27 cellular contexts compared by ENCODE assay signal in genomic region chr6:35083507-35083906, GRCh38. TPM values are rescaled to one million over a fixed set of nuclear protein-coding genes. Genes with fewer than 3 reads are reported as not detected.
DNase-seq lines count a peak whose midpoint lies in the region; ATAC-seq and TF ChIP-seq lines count a peak whose summit lies in the region.
"Had no signal": no experiment of that assay in that cellular context is flagged by ENCODE, and none has a peak within 500 bp of the region (broad histone marks: within the 10 kb centered on the region; RNA-seq: fewer than 3 reads in every experiment).

No MANE protein-coding gene starts in this region.

- H3K27me3 ChIP-seq in dorsolateral prefrontal cortex (no peaks in the 10 kb centered on the region), transverse colon (no peaks in the 10 kb centered on the region)
- H3K27me3 ChIP-seq: BE2C, brain microvascular endothelial cell, colonic mucosa, left lung, upper lobe of left lung had no signal

- no peak overlapping the region for H3K27ac Mint-ChIP-seq in natural killer cell
- H3K27ac Mint-ChIP-seq in activated CD8-positive, alpha-beta T cell treated with anti-CD3 and anti-CD28 coated beads, Interleukin-2, amount 10 ng/mL, durations not matched to agents 7 days and 5 days = no peak overlapping the region
- H3K27ac Mint-ChIP-seq: endodermal cell had no signal

- 72% methylated on average over 7 of the region's 9 CpGs; no CpG with 5 or more reads in 1 of the 2 donors for WGBS in transverse colon (ENCODE audit: low coverage in 1 of 2), 2 donors

- H3K27me3 Mint-ChIP-seq in natural killer cell (ENCODE audit: low read depth in 2 of 2) = no peaks in the 10 kb centered on the region
- H3K27me3 Mint-ChIP-seq in activated CD8-positive, alpha-beta T cell treated with anti-CD3 and anti-CD28 coated beads, Interleukin-2, amount 10 ng/mL, durations not matched to agents 7 days and 5 days (ENCODE audit: low read depth) = no peaks in the 10 kb centered on the region

- POLR2A ChIA-PET in activated CD8-positive, alpha-beta T cell treated with anti-CD3 and anti-CD28 coated beads, Interleukin-2, amount 10 ng/mL, durations not matched to agents 7 days and 5 days (lab: Charles Lee) = no interaction called here

- H3K9me3 ChIP-seq in transverse colon = no peaks in the 10 kb centered on the region
- H3K9me3 ChIP-seq: A549, BE2C, colonic mucosa, left lung, psoas muscle, upper lobe of left lung had no signal

- H3K4me3 ChIP-seq in dorsolateral prefrontal cortex = no peak overlapping the region
- H3K4me3 ChIP-seq in transverse colon = no peak overlapping the region
- H3K4me3 ChIP-seq: A549, colonic mucosa, left lung, psoas muscle, upper lobe of left lung had no signal

- TF ChIP-seq POLR2A in transverse colon (IDR thresholded peaks at IDR 0.05) = no peak

- no peak for TF ChIP-seq EP300 in transverse colon (IDR thresholded peaks at IDR 0.05; ENCODE audit: low read depth)

- H3K4me1 ChIP-seq in transverse colon = peaks cover 0 to 5% (median 0%) of the 10 kb centered on the region in 4 donors
- H3K4me1 ChIP-seq: A549, BE2C, colonic mucosa, psoas muscle had no signal

- ATAC-seq in natural killer cell = no peak
- no peak for ATAC-seq in activated CD8-positive, alpha-beta T cell treated with anti-CD3 and anti-CD28 coated beads, Interleukin-2, amount 10 ng/mL, durations not matched to agents 7 days and 5 days
- ATAC-seq: A549; left lung; psoas muscle; stimulated activated naive CD8-positive, alpha-beta T cell treated with anti-CD3 and anti-CD28 coated beads, Interleukin-15, Interleukin-2, amounts not matched to agents 100 U/mL and 50 U/mL, for 24 hours had no signal

- TF ChIP-seq CTCF in dorsolateral prefrontal cortex (IDR thresholded peaks at IDR 0.05 in 54 of 56, conservative IDR thresholded peaks at IDR 0.05 in 2 of 56; ENCODE audit: low read depth in 1 of 56, partially characterized antibody in 56 of 56) = no peak
- TF ChIP-seq CTCF in natural killer cell (IDR thresholded peaks at IDR 0.05) = no peak
- TF ChIP-seq CTCF in transverse colon (IDR thresholded peaks at IDR 0.05) = no peak

- DNase-seq in activated effector memory CD4-positive, alpha-beta T cell treated with anti-CD3 and anti-CD28 coated beads, Interleukin-2, amount 50 U/mL, for 16 hours = peak; percentile 38
- no peak for DNase-seq in activated effector memory CD4-positive, alpha-beta T cell treated with Interleukin-2 at 50 U/mL for 16 hours
- peak in 3 of 10 donors; percentile 10 to 16 (median 12) for DNase-seq in dorsolateral prefrontal cortex
- peak; percentile 2 for DNase-seq in natural killer cell
- DNase-seq in transverse colon = peak; percentile 34
- no peak for DNase-seq in activated CD4-positive, alpha-beta T cell treated with anti-CD3 and anti-CD28 coated beads for 48 hours
- DNase-seq in stimulated activated CD4-positive, alpha-beta T cell treated with anti-CD3 and anti-CD28 coated beads, Interleukin-1b, Interleukin-23, amount 100 ng/mL, for 48 hours = no peak
- no peak for DNase-seq in activated CD8-positive, alpha-beta T cell treated with anti-CD3 and anti-CD28 coated beads, Interleukin-2, amount 10 ng/mL, durations not matched to agents 7 days and 5 days
- DNase-seq: activated CD4-positive, alpha-beta T cell treated with anti-CD3 and anti-CD28 coated beads, Interleukin-2, amount 50 U/mL, for 1 hour; brain microvascular endothelial cell; Calu3; colonic mucosa; NCI-H1105 treated with DMSO at 0.1 percent for 48 hours; NCI-H2081; NCI-H446 treated with DMSO at 0.1 percent for 48 hours; psoas muscle; stimulated activated CD4-positive, alpha-beta T cell treated with anti-CD3 and anti-CD28 coated beads, Interleukin-4, amount 100 ng/mL, for 24 hours; stimulated activated naive CD8-positive, alpha-beta T cell treated with anti-CD3 and anti-CD28 coated beads, Interleukin-15, Interleukin-2, amounts not matched to agents 100 U/mL and 50 U/mL, for 24 hours; T-helper 2 cell had no signal

- intact Hi-C loops in dorsolateral prefrontal cortex (cut with DNase I) (no loop called here), natural killer cell (cut with micrococcal nuclease) (no loop called here), transverse colon (cut with DNase I; ENCODE audit: low total_unique reads) (loop anchor here (10.0 kb wide), 1 partner anchor 69 kb away; no protein-coding TSS in a partner anchor)

- H3K4me3 Mint-ChIP-seq in natural killer cell = no peak overlapping the region
- no peak overlapping the region for H3K4me3 Mint-ChIP-seq in activated CD8-positive, alpha-beta T cell treated with anti-CD3 and anti-CD28 coated beads, Interleukin-2, amount 10 ng/mL, durations not matched to agents 7 days and 5 days
- H3K4me3 Mint-ChIP-seq: endodermal cell, neural crest cell had no signal

- H3K27ac ChIP-seq in dorsolateral prefrontal cortex (peak overlapping the region in 30 of 59 donors; percentile 2 to 75 (median 44)), transverse colon (peak overlapping the region in 2 of 4 donors; percentile 15 to 36)
- H3K27ac ChIP-seq: A549, brain microvascular endothelial cell, colonic mucosa, HL-60, left lung, psoas muscle, upper lobe of left lung had no signal

- H3K9me3 Mint-ChIP-seq in natural killer cell = no peaks in the 10 kb centered on the region
- H3K9me3 Mint-ChIP-seq in activated CD8-positive, alpha-beta T cell treated with anti-CD3 and anti-CD28 coated beads, Interleukin-2, amount 10 ng/mL, durations not matched to agents 7 days and 5 days (ENCODE audit: insufficient read depth) = no peaks in the 10 kb centered on the region
- H3K9me3 Mint-ChIP-seq: endodermal cell, neural crest cell had no signal

- CTCF ChIA-PET in activated CD8-positive, alpha-beta T cell treated with anti-CD3 and anti-CD28 coated beads, Interleukin-2, amount 10 ng/mL, durations not matched to agents 7 days and 5 days (lab: Charles Lee) = no interaction called here

- peaks cover 0 to 48% (median 21%) of the 10 kb centered on the region in 4 donors for H3K36me3 ChIP-seq in transverse colon

- H3K36me3 Mint-ChIP-seq in natural killer cell = no peaks in the 10 kb centered on the region
- no peaks in the 10 kb centered on the region for H3K36me3 Mint-ChIP-seq in activated CD8-positive, alpha-beta T cell treated with anti-CD3 and anti-CD28 coated beads, Interleukin-2, amount 10 ng/mL, durations not matched to agents 7 days and 5 days (ENCODE audit: low read depth)

- H3K4me1 Mint-ChIP-seq in natural killer cell = peaks cover 0 to 4% of the 10 kb centered on the region in 2 donors
- peaks cover 2% of the 10 kb centered on the region for H3K4me1 Mint-ChIP-seq in activated CD8-positive, alpha-beta T cell treated with anti-CD3 and anti-CD28 coated beads, Interleukin-2, amount 10 ng/mL, durations not matched to agents 7 days and 5 days (ENCODE audit: low read depth)

- in situ Hi-C loops in transverse colon (cut with MboI; ENCODE audit: low pct_ligation_motif_present in 1 of 4, low pct_unique_long_range_greater_than_20kb in 1 of 4, low sequenced_read_pairs in 3 of 4) = no loop called here

RNA-seq across cellular contexts. Expression of gene TCP11, which starts 57.6 kb away (rescaled TPM):
- total RNA-seq in dorsolateral prefrontal cortex = 1 to 10 TPM in 21 of 120 experiments, under 1 TPM in 55, not detected in 44; 0.29 to 2.4 (median 0.73) TPM
- not detected for total RNA-seq in natural killer cell
- under 1 TPM in 1 of 4 donors, not detected in 3; 0.96 TPM for total RNA-seq in transverse colon
- not detected for total RNA-seq in activated CD8-positive, alpha-beta T cell treated with anti-CD3 and anti-CD28 coated beads, Interleukin-2, amount 10 ng/mL, durations not matched to agents 7 days and 5 days
- total RNA-seq: Calu3, colonic mucosa, endodermal cell, H1, neural crest cell, psoas muscle had no signal

Comparison
In these comparisons a context has a peak if more than half of its experiments do, and no peak if none do; other contexts are left out.
1. DNase-seq: peak in activated effector memory CD4-positive, alpha-beta T cell treated with anti-CD3 and anti-CD28 coated beads, Interleukin-2, amount 50 U/mL, for 16 hours (single experiment), natural killer cell (single experiment) and transverse colon (single experiment); none in activated effector memory CD4-positive, alpha-beta T cell treated with Interleukin-2 at 50 U/mL for 16 hours (single experiment), activated CD4-positive, alpha-beta T cell treated with anti-CD3 and anti-CD28 coated beads for 48 hours (single experiment), stimulated activated CD4-positive, alpha-beta T cell treated with anti-CD3 and anti-CD28 coated beads, Interleukin-1b, Interleukin-23, amount 100 ng/mL, for 48 hours (single experiment) and activated CD8-positive, alpha-beta T cell treated with anti-CD3 and anti-CD28 coated beads, Interleukin-2, amount 10 ng/mL, durations not matched to agents 7 days and 5 days (single experiment).